Comparison of ENCODE assay signal across 12 cellular contexts in genomic region chr4:6277935-6278800, GRCh38. TPM values are rescaled to one million over a fixed set of nuclear protein-coding genes. Genes with fewer than 3 reads are reported as not detected.
A peak's percentile ranks its signal among the peaks of the same experiment; 100 is the strongest.
DNase-seq lines count a peak whose midpoint lies in the region; ATAC-seq and TF ChIP-seq lines count a peak whose summit lies in the region.
"Had no signal": no experiment of that assay in that cellular context is flagged by ENCODE, and none has a peak within 500 bp of the region (broad histone marks: within the 10 kb centered on the region; RNA-seq: fewer than 3 reads in every experiment).

No MANE protein-coding gene starts in this region.

- 85% methylated on average over 21 of the region's 21 CpGs for WGBS in hepatocyte (ENCODE audit: low lambda C conversion rate, missing lambda C conversion rate)
- WGBS in sigmoid colon, 2 donors, result 70 to 76% methylated on average over 21 of the region's 21 CpGs

- peak; percentile 1 for ATAC-seq in GM18498 (IDR thresholded peaks at IDR 0.05; ENCODE audit: unreplicated experiment)

- TF ChIP-seq EP300 in sigmoid colon (IDR thresholded peaks at IDR 0.05), result no peak

- no peaks in the 10 kb centered on the region for H3F3A ChIP-seq in Loucy (ENCODE audit: low read depth)

- intact Hi-C loops in sigmoid colon (cut with DNase I), result loop anchor here (10.0 kb wide), 2 partner anchors 297 to 507 kb away; partner anchors contain the start of genes KIAA0232 and MAN2B2
- intact Hi-C loops in head of caudate nucleus (cut with DNase I), result loop anchor here (10.0 kb wide), 1 partner anchor 197 kb away; the partner anchor contains the start of gene PPP2R2C

- H3K4me1 ChIP-seq in Loucy (ENCODE audit: insufficient read depth, low read length, poor library complexity, severe bottlenecking), result peaks cover 27% of the 10 kb centered on the region
- peaks cover 42% of the 10 kb centered on the region for H3K4me1 ChIP-seq in hepatocyte (ENCODE audit: insufficient read depth)
- peaks cover 0 to 81% (median 75%) of the 10 kb centered on the region in 4 donors for H3K4me1 ChIP-seq in sigmoid colon

- peak overlapping the region; percentile 74 for H3K4me2 ChIP-seq in Loucy (ENCODE audit: low read depth, low read length, poor library complexity, severe bottlenecking)
- H3K4me2 ChIP-seq in hepatocyte, result peak overlapping the region; percentile 61

- no peak for TF ChIP-seq CTCF in Loucy (conservative IDR thresholded peaks at IDR 0.05; ENCODE audit: low read length)
- TF ChIP-seq CTCF in hepatocyte (IDR thresholded peaks at IDR 0.05; ENCODE audit: poor library complexity), result no peak
- TF ChIP-seq CTCF in sigmoid colon (IDR thresholded peaks at IDR 0.05), result no peak

- DNase-seq in hepatocyte (ENCODE audit: low spot score) (no peak), sigmoid colon (no peak), NCI-H2081 (lab: John Stamatoyannopoulos, UW) (no peak), head of caudate nucleus (no peak), iPS-NIHi11 (ENCODE audit: low spot score) (no peak), hypothalamus (lab: John Stamatoyannopoulos, UW) (no peak)
- DNase-seq: activated CD8-positive, alpha-beta memory T cell treated with anti-CD3 and anti-CD28 coated beads for 24 hours; effector CD4-positive, alpha-beta T cell; T-helper 9 cell had no signal

- no peaks in the 10 kb centered on the region for H3K27me3 ChIP-seq in Loucy (ENCODE audit: insufficient read depth, low read length, poor library complexity, severe bottlenecking)
- H3K27me3 ChIP-seq in hepatocyte, result no peaks in the 10 kb centered on the region
- no peaks in the 10 kb centered on the region for H3K27me3 ChIP-seq in sigmoid colon

- H3K27ac ChIP-seq in hepatocyte (peak overlapping the region; percentile 93), sigmoid colon (peak overlapping the region; percentile 12 to 96 (median 58))

- no peaks in the 10 kb centered on the region for H3K9me3 ChIP-seq in Loucy (ENCODE audit: insufficient read depth, low read depth, low read length)
- H3K9me3 ChIP-seq in hepatocyte (ENCODE audit: low read depth), result no peaks in the 10 kb centered on the region
- H3K9me3 ChIP-seq in sigmoid colon, result no peaks in the 10 kb centered on the region

- H4K20me1 ChIP-seq in Loucy (ENCODE audit: insufficient read depth, low read length, poor library complexity, severe bottlenecking) (peaks cover 14% of the 10 kb centered on the region), hepatocyte (ENCODE audit: insufficient read depth, poor library complexity, severe bottlenecking) (no peaks in the 10 kb centered on the region)

- H3K9ac ChIP-seq in Loucy (ENCODE audit: low read depth, low read length, poor library complexity, severe bottlenecking), result peak overlapping the region; percentile 30

- H2AFZ ChIP-seq in Loucy (ENCODE audit: low read length) (no peak overlapping the region), hepatocyte (no peak overlapping the region)

- no peak for TF ChIP-seq POLR2A in sigmoid colon (IDR thresholded peaks at IDR 0.05)

- H3K79me2 ChIP-seq in Loucy (ENCODE audit: insufficient read depth, low read length) (no peaks in the 10 kb centered on the region), hepatocyte (peaks cover 30% of the 10 kb centered on the region)

- H3K9me2 ChIP-seq in Loucy (replicated peaks; ENCODE audit: low read depth, low read length) (no peaks in the 10 kb centered on the region), hepatocyte (replicated peaks; ENCODE audit: insufficient read depth) (no peaks in the 10 kb centered on the region)

- H3K36me3 ChIP-seq in Loucy (ENCODE audit: insufficient read depth, low read length) (no peaks in the 10 kb centered on the region), hepatocyte (replicated peaks; ENCODE audit: insufficient read depth, low read depth) (no peaks in the 10 kb centered on the region), sigmoid colon (peaks cover 0 to 30% (median 14%) of the 10 kb centered on the region in 4 donors)

- peak overlapping the region; percentile 49 for H3K4me3 ChIP-seq in Loucy (ENCODE audit: low read length, poor library complexity, severe bottlenecking)
- H3K4me3 ChIP-seq in hepatocyte, result no peak overlapping the region
- no peak overlapping the region for H3K4me3 ChIP-seq in sigmoid colon
- H3K4me3 ChIP-seq: K562 had no signal

RNA-seq across cellular contexts. Expression of gene WFS1, which starts 8.5 kb away (rescaled TPM):
- 32.5 and 43.1 TPM in 2 replicates for total RNA-seq in hepatocyte
- polyA plus RNA-seq in hepatocyte, result 36.1 and 44.4 TPM in 2 replicates
- total RNA-seq in sigmoid colon, result 10 to 100 TPM; 34.6 to 69.0 (median 47.2) TPM
- polyA plus RNA-seq in sigmoid colon, result 10 to 100 TPM in 1 of 3 donors, 1 to 10 TPM in 2; 1.4 to 10.1 (median 3.6) TPM
